ENCODE assay signal across 8 cellular contexts in genomic region chr17:7313890-7314718, GRCh38. TPM values are rescaled to one million over a fixed set of nuclear protein-coding genes. Genes with fewer than 3 reads are reported as not detected.
A peak's percentile ranks its signal among the peaks of the same experiment; 100 is the strongest.
DNase-seq lines count a peak whose midpoint lies in the region; ATAC-seq and TF ChIP-seq lines count a peak whose summit lies in the region.

No MANE protein-coding gene starts in this region.

- TF ChIP-seq CTCF in GM23338 (conservative IDR thresholded peaks at IDR 0.05; ENCODE audit: low read depth in 2 of 2) (no peak), fibroblast of the aortic adventitia (IDR thresholded peaks at IDR 0.05; ENCODE audit: insufficient read depth, low read length) (no peak)

- DNase-seq in GM23338 (ENCODE audit: low spot score) = no peak
- DNase-seq in fibroblast of the aortic adventitia (ENCODE audit: low read depth) = no peak
- no peak for DNase-seq in NCI-H69 (lab: John Stamatoyannopoulos, UW)
- no peak for DNase-seq in NCI-H1436 treated with DMSO at 0.1 percent for 48 hours (lab: John Stamatoyannopoulos, UW)
- no peak for DNase-seq in DMS114 treated with DMSO at 0.1 percent for 48 hours (lab: John Stamatoyannopoulos, UW; ENCODE audit: unreplicated experiment)

- peaks cover 41% of the 10 kb centered on the region for H4K20me1 ChIP-seq in GM23338 (replicated peaks; ENCODE audit: insufficient read depth)

- peak overlapping the region; percentile 84 for H3K27ac ChIP-seq in GM23338 (ENCODE audit: low read depth)

- H3K4me3 Mint-ChIP-seq in GM23338 = peak overlapping the region; percentile 87

- H3K36me3 ChIP-seq in GM23338 (ENCODE audit: insufficient read depth) (peaks cover 44% of the 10 kb centered on the region), skeletal muscle satellite cell (ENCODE audit: insufficient read depth, low read length) (peaks cover 68% of the 10 kb centered on the region)

- H3K4me1 ChIP-seq in GM23338 (ENCODE audit: insufficient read depth) (peaks cover 25% of the 10 kb centered on the region; the same call in 1 of the 2 replicates), skeletal muscle satellite cell (ENCODE audit: control insufficient read depth, insufficient read depth, low read length) (peaks cover 44% of the 10 kb centered on the region)

- peak overlapping the region; percentile 99 for H3K4me2 ChIP-seq in GM23338
- H3K4me2 ChIP-seq in skeletal muscle satellite cell (ENCODE audit: low read length) = peak overlapping the region; percentile 87

- peaks cover 73% of the 10 kb centered on the region for H3F3A ChIP-seq in GM23338 (replicated peaks; ENCODE audit: low read depth)

- ATAC-seq in GM23338 (no peak), SK-N-SH treated with all-trans-retinoic acid at 6 μM for 48 hours (peak; percentile 1; the same call in 1 of the 3 replicates), HG03342 (IDR thresholded peaks at IDR 0.05; ENCODE audit: unreplicated experiment) (no peak)

- peaks cover 4% of the 10 kb centered on the region; the same call in 1 of the 3 replicates for H3K9me3 Mint-ChIP-seq in GM23338

- H3K27me3 ChIP-seq in GM23338 (ENCODE audit: insufficient read depth) = no peaks in the 10 kb centered on the region
- no peaks in the 10 kb centered on the region for H3K27me3 ChIP-seq in skeletal muscle satellite cell (ENCODE audit: control insufficient read depth, insufficient read depth, low read length)

- H3K79me2 ChIP-seq in GM23338 (replicated peaks; ENCODE audit: insufficient read depth) = peaks cover 32% of the 10 kb centered on the region

- peak overlapping the region; percentile 92 for H3K9ac ChIP-seq in skeletal muscle satellite cell (ENCODE audit: low read depth, low read length)

- H3K4me3 ChIP-seq in GM23338 (peak overlapping the region; percentile 94), fibroblast of the aortic adventitia (ENCODE audit: low read depth, low read length) (peak overlapping the region; percentile 90), skeletal muscle satellite cell (ENCODE audit: low read length) (peak overlapping the region; percentile 79)

- H3K27me3 Mint-ChIP-seq in GM23338 (ENCODE audit: insufficient read depth, low read depth, poor library complexity) = peaks cover 33% of the 10 kb centered on the region

- H3K4me1 Mint-ChIP-seq in GM23338 = peaks cover 53% of the 10 kb centered on the region

- no peak overlapping the region for H2AFZ ChIP-seq in GM23338

- peaks cover 86% of the 10 kb centered on the region for H3K36me3 Mint-ChIP-seq in GM23338 (ENCODE audit: low read depth)

- H3K9me2 ChIP-seq in GM23338 (ENCODE audit: insufficient read depth) = no peaks in the 10 kb centered on the region

- peak overlapping the region; percentile 87 for H3K27ac Mint-ChIP-seq in GM23338

- H3K9me3 ChIP-seq in skeletal muscle satellite cell (replicated peaks; ENCODE audit: low read length) = no peaks in the 10 kb centered on the region

TF ChIP-seq in GM23338, 12 proteins besides CTCF, POLR2A, EP300 and RAD21 (continues in another document):
- TF ChIP-seq POLR2AphosphoS5 (IDR thresholded peaks at IDR 0.05; ENCODE audit: low read depth) (no peak), EZH2 (IDR thresholded peaks at IDR 0.05; ENCODE audit: low read depth, unreplicated experiment) (no peak), CREB1 (CRISPR knock-in tag; IDR thresholded peaks at IDR 0.05; ENCODE audit: low read depth) (no peak), REST (IDR thresholded peaks at IDR 0.05; ENCODE audit: unreplicated experiment) (no peak), EZH2phosphoT487 (IDR thresholded peaks at IDR 0.05; ENCODE audit: unreplicated experiment) (no peak), STAT1 (IDR thresholded peaks at IDR 0.05; ENCODE audit: unreplicated experiment) (no peak), NANOG (IDR thresholded peaks at IDR 0.05; ENCODE audit: borderline replicate concordance) (no peak), ZNF331 (CRISPR knock-in tag; IDR thresholded peaks at IDR 0.05; ENCODE audit: low read depth) (no peak)

TF ChIP-seq in SK-N-SH treated with all-trans-retinoic acid at 6 μM for 48 hours, 23 proteins besides CTCF, POLR2A, EP300 and RAD21:
- TF ChIP-seq ZC3H10 (CRISPR knock-in tag; IDR thresholded peaks at IDR 0.05) (no peak), ARNTL (CRISPR knock-in tag; IDR thresholded peaks at IDR 0.05; ENCODE audit: borderline replicate concordance, low read depth) (no peak), ZNF70 (CRISPR knock-in tag; IDR thresholded peaks at IDR 0.05) (no peak), ZFP30 (CRISPR knock-in tag; IDR thresholded peaks at IDR 0.05) (no peak), CSRNP3 (CRISPR knock-in tag; IDR thresholded peaks at IDR 0.05) (no peak), ZFP3 (CRISPR knock-in tag; IDR thresholded peaks at IDR 0.05) (no peak), ESRRG (CRISPR knock-in tag; IDR thresholded peaks at IDR 0.05) (no peak), ZNF8 (CRISPR knock-in tag; IDR thresholded peaks at IDR 0.05) (no peak), TOX (CRISPR knock-in tag; IDR thresholded peaks at IDR 0.05; ENCODE audit: borderline replicate concordance) (no peak), OSR1 (CRISPR knock-in tag; IDR thresholded peaks at IDR 0.05) (no peak), PATZ1 (CRISPR knock-in tag; IDR thresholded peaks at IDR 0.05; ENCODE audit: borderline replicate concordance) (no peak), ISL1 (CRISPR knock-in tag; IDR thresholded peaks at IDR 0.05) (no peak), ZNF565 (CRISPR knock-in tag; conservative IDR thresholded peaks at IDR 0.05; ENCODE audit: low read depth) (no peak), CSDC2 (CRISPR knock-in tag; IDR thresholded peaks at IDR 0.05) (no peak)
TF ChIP-seq in SK-N-SH treated with all-trans-retinoic acid at 6 μM for 48 hours: peak in this region for 0.

RNA-seq across cellular contexts. Expression of gene GPS2, which starts 1.1 kb away (rescaled TPM):
- 64.8 and 83.4 TPM in 2 replicates for total RNA-seq in GM23338 (2014; rRNA removed; shearing (Covaris generic))
- polyA plus RNA-seq in GM23338 (2016; fragmentation: Nextera tagmentation; extraction: Ambion mirVana) = 117 and 122 TPM in 2 replicates
- total RNA-seq in fibroblast of the aortic adventitia (ENCODE audit: low replicate concordance) = 28.4 and 69.1 TPM in 2 replicates
- total RNA-seq in skeletal muscle satellite cell (2012; rRNA removed) = 33.5 and 46.5 TPM in 2 replicates

RNA-seq across cellular contexts. Expression of gene EIF5A, which starts 6.7 kb away (rescaled TPM):
- total RNA-seq in GM23338 (2014; rRNA removed; shearing (Covaris generic)) = 791 and 833 TPM in 2 replicates
- polyA plus RNA-seq in GM23338 (2016; fragmentation: Nextera tagmentation; extraction: Ambion mirVana) = 1,562 and 1,621 TPM in 2 replicates
- 78.3 and 1,006 TPM in 2 replicates for total RNA-seq in fibroblast of the aortic adventitia (ENCODE audit: low replicate concordance)
- total RNA-seq in skeletal muscle satellite cell (2012; rRNA removed) = 1,162 and 1,732 TPM in 2 replicates

RNA-seq across cellular contexts. Expression of gene NEURL4, which starts 15.0 kb away (rescaled TPM):
- total RNA-seq in GM23338 (2014; rRNA removed; shearing (Covaris generic)) = 36.8 and 42.3 TPM in 2 replicates
- polyA plus RNA-seq in GM23338 (2016; fragmentation: Nextera tagmentation; extraction: Ambion mirVana) = 6.3 and 6.7 TPM in 2 replicates
- 17.4 and 17.7 TPM in 2 replicates for total RNA-seq in fibroblast of the aortic adventitia (ENCODE audit: low replicate concordance)
- 11.4 and 14.2 TPM in 2 replicates for total RNA-seq in skeletal muscle satellite cell (2012; rRNA removed)

RNA-seq across cellular contexts. Expression of gene YBX2, which starts 19.7 kb away (rescaled TPM):
- total RNA-seq in GM23338 (2014; rRNA removed; shearing (Covaris generic)) = 20.6 and 36.5 TPM in 2 replicates
- polyA plus RNA-seq in GM23338 (2016; fragmentation: Nextera tagmentation; extraction: Ambion mirVana) = 22.1 and 22.5 TPM in 2 replicates
- not detected in 2 replicates for total RNA-seq in fibroblast of the aortic adventitia (ENCODE audit: low replicate concordance)
- 0.66 TPM in 1 of 2 replicates, not detected in the other for total RNA-seq in skeletal muscle satellite cell (2012; rRNA removed)

RNA-seq across cellular contexts. Expression of gene ACAP1, which starts 22.2 kb away (rescaled TPM):
- 30.7 and 35.8 TPM in 2 replicates for total RNA-seq in GM23338 (2014; rRNA removed; shearing (Covaris generic))
- polyA plus RNA-seq in GM23338 (2016; fragmentation: Nextera tagmentation; extraction: Ambion mirVana) = 40.1 and 43.9 TPM in 2 replicates
- 0.72 TPM in 1 of 2 replicates, not detected in the other for total RNA-seq in fibroblast of the aortic adventitia (ENCODE audit: low replicate concordance)
- total RNA-seq in skeletal muscle satellite cell (2012; rRNA removed) = 0.87 and 2.3 TPM in 2 replicates
